Comparison of ENCODE assay signal across 9 cellular contexts in genomic region chr16:83878838-83879237, GRCh38. TPM values are rescaled to one million over a fixed set of nuclear protein-coding genes. Genes with fewer than 3 reads are reported as not detected.
DNase-seq lines count a peak whose midpoint lies in the region; ATAC-seq and TF ChIP-seq lines count a peak whose summit lies in the region.
"Had no signal": no experiment of that assay in that cellular context is flagged by ENCODE, and none has a peak within 500 bp of the region (broad histone marks: within the 10 kb centered on the region; RNA-seq: fewer than 3 reads in every experiment).

No MANE protein-coding gene starts in this region.

- H3K36me3 ChIP-seq in BE2C (no peaks in the 10 kb centered on the region), lung (ENCODE audit: control insufficient read depth in 2 of 2, insufficient read depth in 2 of 2, low read length in 2 of 2) (no peaks in the 10 kb centered on the region)

- H3K9me3 Mint-ChIP-seq in activated CD4-positive, alpha-beta T cell treated with anti-CD3 and anti-CD28 coated beads, Interleukin-2, amount 10 ng/mL, durations not matched to agents 7 days and 5 days = no peaks in the 10 kb centered on the region
- no peaks in the 10 kb centered on the region for H3K9me3 Mint-ChIP-seq in activated CD4-positive, alpha-beta T cell treated with anti-CD3 and anti-CD28 coated beads, Interleukin-2, amount 10 ng/mL, durations not matched to agents 24 days and 14 days
- H3K9me3 Mint-ChIP-seq: stimulated activated naive CD8-positive, alpha-beta T cell treated with anti-CD3 and anti-CD28 coated beads, Interleukin-15, Interleukin-2, amounts not matched to agents 100 ng/mL and 50 ng/mL, for 24 hours had no signal

- H3K4me1 ChIP-seq in BE2C (no peaks in the 10 kb centered on the region), lung (ENCODE audit: control insufficient read depth in 2 of 2, insufficient read depth in 2 of 2, low read length in 2 of 2) (no peaks in the 10 kb centered on the region)

- no peak overlapping the region for H3K4me3 Mint-ChIP-seq in activated CD4-positive, alpha-beta T cell treated with anti-CD3 and anti-CD28 coated beads, Interleukin-2, amount 10 ng/mL, durations not matched to agents 7 days and 5 days
- H3K4me3 Mint-ChIP-seq in activated CD4-positive, alpha-beta T cell treated with anti-CD3 and anti-CD28 coated beads, Interleukin-2, amount 10 ng/mL, durations not matched to agents 24 days and 14 days = no peak overlapping the region
- H3K4me3 Mint-ChIP-seq: stimulated activated naive CD8-positive, alpha-beta T cell treated with anti-CD3 and anti-CD28 coated beads, Interleukin-15, Interleukin-2, amounts not matched to agents 100 ng/mL and 50 ng/mL, for 24 hours had no signal

- peak; percentile 48 for TF ChIP-seq CTCF in BE2C (IDR thresholded peaks at IDR 0.05; ENCODE audit: low read depth, low read length)
- peak; percentile 50 for TF ChIP-seq CTCF in LNCaP clone FGC (IDR thresholded peaks at IDR 0.05; ENCODE audit: control insufficient read depth, extremely low read depth, insufficient read depth)
- peak; percentile 55 for TF ChIP-seq CTCF in astrocyte of the spinal cord (IDR thresholded peaks at IDR 0.05; ENCODE audit: low read depth, low read length)
- TF ChIP-seq CTCF in lung (IDR thresholded peaks at IDR 0.05; ENCODE audit: control extremely low read depth, extremely low read depth) = peak; percentile 10

- POLR2A ChIA-PET in activated CD4-positive, alpha-beta T cell treated with anti-CD3 and anti-CD28 coated beads, Interleukin-2, amount 10 ng/mL, durations not matched to agents 7 days and 5 days (lab: Charles Lee) = no interaction called here

- H3K9me3 ChIP-seq in BE2C = no peaks in the 10 kb centered on the region
- no peaks in the 10 kb centered on the region for H3K9me3 ChIP-seq in lung (ENCODE audit: control insufficient read depth in 2 of 2, insufficient read depth in 1 of 2, low read length in 1 of 2)

- DNase-seq in BE2C (no peak), LNCaP clone FGC (ENCODE audit: low read depth) (peak; percentile 54), astrocyte of the spinal cord (ENCODE audit: low read depth, low spot score) (peak; percentile 56), lung (ENCODE audit: low spot score) (no peak)
- DNase-seq in activated CD4-positive, alpha-beta T cell treated with anti-CD3 and anti-CD28 coated beads, Interleukin-2, amount 10 ng/mL, durations not matched to agents 7 days and 5 days = no peak
- DNase-seq in activated CD4-positive, alpha-beta T cell treated with anti-CD3 and anti-CD28 coated beads, Interleukin-2, amount 10 ng/mL, durations not matched to agents 24 days and 14 days = no peak
- no peak for DNase-seq in stimulated activated naive CD4-positive, alpha-beta T cell treated with Interleukin-2 at 50 U/mL for 16 hours (lab: John Stamatoyannopoulos, UW)

- no peak overlapping the region for H3K4me3 ChIP-seq in BE2C (ENCODE audit: low read depth, low read length)
- no peak overlapping the region for H3K4me3 ChIP-seq in LNCaP clone FGC (ENCODE audit: low read depth, low read length)
- H3K4me3 ChIP-seq in astrocyte of the spinal cord (ENCODE audit: low read depth, low read length) = no peak overlapping the region
- no peak overlapping the region for H3K4me3 ChIP-seq in lung

- WGBS in lung, 2 donors = 33 to 43% methylated on average over 6 of the region's 6 CpGs

- intact Hi-C loops in activated CD4-positive, alpha-beta T cell treated with anti-CD3 and anti-CD28 coated beads, Interleukin-2, amount 10 ng/mL, durations not matched to agents 24 days and 14 days (cut with micrococcal nuclease) = no loop called here

- H3K27ac ChIP-seq in lung (ENCODE audit: low read depth in 1 of 2, low read length in 1 of 2) = no peak overlapping the region

- no peaks in the 10 kb centered on the region for H3K36me3 Mint-ChIP-seq in activated CD4-positive, alpha-beta T cell treated with anti-CD3 and anti-CD28 coated beads, Interleukin-2, amount 10 ng/mL, durations not matched to agents 7 days and 5 days (ENCODE audit: low read depth)
- H3K36me3 Mint-ChIP-seq in activated CD4-positive, alpha-beta T cell treated with anti-CD3 and anti-CD28 coated beads, Interleukin-2, amount 10 ng/mL, durations not matched to agents 24 days and 14 days (ENCODE audit: low read depth) = no peaks in the 10 kb centered on the region

- ATAC-seq in lung (ENCODE audit: insufficient read depth, low FRiP score) (no peak), HG02623 (IDR thresholded peaks at IDR 0.05; ENCODE audit: unreplicated experiment) (no peak)

- CTCF ChIA-PET in activated CD4-positive, alpha-beta T cell treated with anti-CD3 and anti-CD28 coated beads, Interleukin-2, amount 10 ng/mL, durations not matched to agents 7 days and 5 days (lab: Charles Lee) = no interaction called here

- in situ Hi-C loops in astrocyte of the spinal cord (cut with HindIII; ENCODE audit: low sequenced_read_pairs) = no loop called here

- H3K4me1 Mint-ChIP-seq in activated CD4-positive, alpha-beta T cell treated with anti-CD3 and anti-CD28 coated beads, Interleukin-2, amount 10 ng/mL, durations not matched to agents 7 days and 5 days = no peaks in the 10 kb centered on the region
- no peaks in the 10 kb centered on the region for H3K4me1 Mint-ChIP-seq in activated CD4-positive, alpha-beta T cell treated with anti-CD3 and anti-CD28 coated beads, Interleukin-2, amount 10 ng/mL, durations not matched to agents 24 days and 14 days

- no peak overlapping the region for H3K27ac Mint-ChIP-seq in activated CD4-positive, alpha-beta T cell treated with anti-CD3 and anti-CD28 coated beads, Interleukin-2, amount 10 ng/mL, durations not matched to agents 7 days and 5 days
- H3K27ac Mint-ChIP-seq in activated CD4-positive, alpha-beta T cell treated with anti-CD3 and anti-CD28 coated beads, Interleukin-2, amount 10 ng/mL, durations not matched to agents 24 days and 14 days = no peak overlapping the region
- H3K27ac Mint-ChIP-seq: stimulated activated naive CD8-positive, alpha-beta T cell treated with anti-CD3 and anti-CD28 coated beads, Interleukin-15, Interleukin-2, amounts not matched to agents 100 ng/mL and 50 ng/mL, for 24 hours had no signal

- peaks cover 25% of the 10 kb centered on the region for H3K27me3 ChIP-seq in BE2C
- H3K27me3 ChIP-seq in lung (ENCODE audit: control insufficient read depth, insufficient read depth) = no peaks in the 10 kb centered on the region

- peaks cover 19% of the 10 kb centered on the region for H3K27me3 Mint-ChIP-seq in activated CD4-positive, alpha-beta T cell treated with anti-CD3 and anti-CD28 coated beads, Interleukin-2, amount 10 ng/mL, durations not matched to agents 7 days and 5 days
- H3K27me3 Mint-ChIP-seq in activated CD4-positive, alpha-beta T cell treated with anti-CD3 and anti-CD28 coated beads, Interleukin-2, amount 10 ng/mL, durations not matched to agents 24 days and 14 days = peaks cover 16% of the 10 kb centered on the region

RNA-seq across cellular contexts. Expression of gene MLYCD, which starts 20.1 kb away (rescaled TPM):
- 1.8 TPM for polyA plus RNA-seq in BE2C (2012; ENCODE audit: insufficient read depth, insufficient read length, low read depth)
- 1 to 10 TPM; 6.0 to 9.1 TPM for total RNA-seq in lung
- polyA plus RNA-seq in lung = 1 to 10 TPM; 2.0 to 3.7 TPM
- total RNA-seq in activated CD4-positive, alpha-beta T cell treated with anti-CD3 and anti-CD28 coated beads, Interleukin-2, amount 10 ng/mL, durations not matched to agents 7 days and 5 days = 1 to 10 TPM; 5.3 TPM
- total RNA-seq in activated CD4-positive, alpha-beta T cell treated with anti-CD3 and anti-CD28 coated beads, Interleukin-2, amount 10 ng/mL, durations not matched to agents 24 days and 14 days = 5.0 and 5.3 TPM in 2 replicates

Comparison
In these comparisons a context has a peak if more than half of its experiments do, and no peak if none do; other contexts are left out.
1. DNase-seq: peak in LNCaP clone FGC (single experiment) and astrocyte of the spinal cord (single experiment); none in BE2C (single experiment), lung (single experiment), activated CD4-positive, alpha-beta T cell treated with anti-CD3 and anti-CD28 coated beads, Interleukin-2, amount 10 ng/mL, durations not matched to agents 7 days and 5 days (single experiment), activated CD4-positive, alpha-beta T cell treated with anti-CD3 and anti-CD28 coated beads, Interleukin-2, amount 10 ng/mL, durations not matched to agents 24 days and 14 days (single experiment) and stimulated activated naive CD4-positive, alpha-beta T cell treated with Interleukin-2 at 50 U/mL for 16 hours (single experiment).
2. Peak in every context shown above with its lines, with median percentiles within 50 percentile points of each other: CTCF ChIP-seq.